21 cellular contexts compared by ENCODE assay signal in genomic region chr7:111180273-111180814, GRCh38.
"Had no signal": no experiment of that assay in that cellular context is flagged by ENCODE, and none has a peak within 500 bp of the region (broad histone marks: within the 10 kb centered on the region; RNA-seq: fewer than 3 reads in every experiment).

No MANE protein-coding gene starts in this region.

- H3K27ac Mint-ChIP-seq: activated CD8-positive, alpha-beta T cell treated with anti-CD3 and anti-CD28 coated beads, Interleukin-2, amount 10 ng/mL, durations not matched to agents 7 days and 5 days; activated naive CD4-positive, alpha-beta T cell treated with anti-CD3 and anti-CD28 coated beads, Interleukin-2, amount 10 ng/mL, durations not matched to agents 7 days and 5 days; activated naive CD8-positive, alpha-beta T cell treated with anti-CD3 and anti-CD28 coated beads, Interleukin-2, amount 10 ng/mL, durations not matched to agents 7 days and 5 days; T-helper 17 cell; WTC11 had no signal

- H3K36me3 Mint-ChIP-seq: activated naive CD4-positive, alpha-beta T cell treated with anti-CD3 and anti-CD28 coated beads, Interleukin-2, amount 10 ng/mL, durations not matched to agents 7 days and 5 days; activated naive CD8-positive, alpha-beta T cell treated with anti-CD3 and anti-CD28 coated beads, Interleukin-2, amount 10 ng/mL, durations not matched to agents 7 days and 5 days; WTC11 had no signal

- ATAC-seq: activated CD8-positive, alpha-beta T cell treated with anti-CD3 and anti-CD28 coated beads, Interleukin-2, amount 10 ng/mL, durations not matched to agents 7 days and 5 days; T-helper 17 cell; WTC11 had no signal

- H3K9me3 Mint-ChIP-seq: activated naive CD4-positive, alpha-beta T cell treated with anti-CD3 and anti-CD28 coated beads, Interleukin-2, amount 10 ng/mL, durations not matched to agents 7 days and 5 days; WTC11 had no signal

- H3K4me3 Mint-ChIP-seq: activated CD8-positive, alpha-beta T cell treated with anti-CD3 and anti-CD28 coated beads, Interleukin-2, amount 10 ng/mL, durations not matched to agents 7 days and 5 days; activated naive CD4-positive, alpha-beta T cell treated with anti-CD3 and anti-CD28 coated beads, Interleukin-2, amount 10 ng/mL, durations not matched to agents 7 days and 5 days; activated naive CD8-positive, alpha-beta T cell treated with anti-CD3 and anti-CD28 coated beads, Interleukin-2, amount 10 ng/mL, durations not matched to agents 7 days and 5 days; T-helper 17 cell; WTC11 had no signal

- H3K27me3 Mint-ChIP-seq: activated naive CD4-positive, alpha-beta T cell treated with anti-CD3 and anti-CD28 coated beads, Interleukin-2, amount 10 ng/mL, durations not matched to agents 7 days and 5 days; activated naive CD8-positive, alpha-beta T cell treated with anti-CD3 and anti-CD28 coated beads, Interleukin-2, amount 10 ng/mL, durations not matched to agents 7 days and 5 days; T-helper 17 cell had no signal

- DNase-seq: activated CD4-positive, alpha-beta T cell treated with anti-CD3 and anti-CD28 coated beads, Interleukin-2, amount 50 U/mL, for 1 hour; activated CD4-positive, CD25-positive, alpha-beta regulatory T cell treated with anti-CD3 and anti-CD28 coated beads, Interleukin-2, amount 50 U/mL, for 72 hours; activated CD8-positive, alpha-beta T cell treated with anti-CD3 and anti-CD28 coated beads, Interleukin-2, amount 10 ng/mL, durations not matched to agents 7 days and 5 days; activated gamma-delta T cell treated with Interleukin-2 at 50 U/mL for 16 hours; activated naive CD4-positive, alpha-beta T cell treated with anti-CD3 and anti-CD28 coated beads, Interleukin-2, amount 10 ng/mL, durations not matched to agents 7 days and 5 days; activated naive CD8-positive, alpha-beta T cell treated with anti-CD3 and anti-CD28 coated beads, Interleukin-2, amount 10 ng/mL, durations not matched to agents 7 days and 5 days; aorta; caudate nucleus; MG63; NCI-H1105; NCI-H1436; NCI-H1694 treated with DMSO at 0.1 percent for 48 hours; NCI-H2029 treated with DMSO at 0.1 percent for 48 hours; NCI-H345; NCI-H510A; NCI-H526 treated with DMSO at 0.1 percent for 48 hours; NCI-H82; SIG-M5; T-helper 17 cell; T-helper 9 cell had no signal
